Comparison of ENCODE assay signal across 21 cellular contexts in the genomic region with DNA sequence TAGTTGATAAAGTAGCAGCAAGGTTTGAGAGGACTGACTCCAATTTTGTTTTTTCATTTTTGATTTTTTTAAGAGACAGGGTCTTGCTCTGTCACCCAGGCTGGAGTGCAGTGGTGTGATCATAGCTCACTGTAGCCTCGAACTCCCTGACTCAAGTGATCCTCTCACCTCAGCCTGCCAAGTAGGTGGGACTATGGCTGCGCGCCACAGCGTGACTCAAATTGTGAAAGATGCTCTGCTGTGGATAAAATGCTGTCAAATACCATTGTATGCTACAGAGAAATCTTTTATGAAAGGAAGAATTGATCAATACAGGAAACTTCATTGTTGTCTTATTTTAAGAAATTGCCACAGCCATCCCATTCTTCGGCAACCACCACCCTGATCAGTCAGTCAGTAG.
"Had no signal": no experiment of that assay in that cellular context is flagged by ENCODE, and none has a peak within 500 bp of the region (broad histone marks: within the 10 kb centered on the region; RNA-seq: fewer than 3 reads in every experiment).

No MANE protein-coding gene starts in this region.

- ATAC-seq: effector memory CD8-positive, alpha-beta T cell; gastroesophageal sphincter; heart left ventricle; left lobe of liver; sciatic nerve; stimulated activated naive B cell treated with anti-CD40 and anti-IgM and Interleukin-4, amounts not matched to agents 10 μg/mL and 1 μg/mL and 100 μg/mL, for 72 hours; upper lobe of right lung had no signal

- H3K4me3 Mint-ChIP-seq: activated naive CD8-positive, alpha-beta T cell; effector memory CD8-positive, alpha-beta T cell; mesothelial cell of epicardium; nephron; stimulated activated naive B cell treated with anti-CD40 and anti-IgM and Interleukin-4, amounts not matched to agents 10 μg/mL and 1 μg/mL and 100 μg/mL, for 72 hours had no signal

- H3K4me1 Mint-ChIP-seq: mesothelial cell of epicardium; nephron; stimulated activated naive B cell treated with anti-CD40 and anti-IgM and Interleukin-4, amounts not matched to agents 10 μg/mL and 1 μg/mL and 100 μg/mL, for 72 hours had no signal

- H3K4me3 ChIP-seq: cardiac muscle cell, esophagus squamous epithelium, gastroesophageal sphincter, heart left ventricle, lung, upper lobe of right lung had no signal

- DNase-seq: activated CD4-positive, CD25-positive, alpha-beta regulatory T cell treated with anti-CD3 and anti-CD28 coated beads, Interleukin-2, amount 50 U/mL, for 72 hours; activated CD8-positive, alpha-beta memory T cell treated with anti-CD3 and anti-CD28 coated beads, Interleukin-2, amount 50 U/mL, for 48 hours; activated gamma-delta T cell; amniotic stem cell; dermis blood vessel endothelial cell; effector memory CD8-positive, alpha-beta T cell; esophagus squamous epithelium; heart left ventricle; kidney; nucleus accumbens; stimulated activated naive B cell treated with anti-CD40 and anti-IgM and Interleukin-4, amounts not matched to agents 10 μg/mL and 1 μg/mL and 100 μg/mL, for 72 hours; T1000; upper lobe of right lung had no signal

- FAIRE-seq: kidney had no signal

- H3K27ac Mint-ChIP-seq: activated naive CD8-positive, alpha-beta T cell; effector memory CD8-positive, alpha-beta T cell; mesothelial cell of epicardium; nephron; stimulated activated naive B cell treated with anti-CD40 and anti-IgM and Interleukin-4, amounts not matched to agents 10 μg/mL and 1 μg/mL and 100 μg/mL, for 72 hours had no signal
